Comparison of ENCODE assay signal across 8 cellular contexts in genomic region chr22:31348009-31348337, GRCh38. TPM values are rescaled to one million over a fixed set of nuclear protein-coding genes. Genes with fewer than 3 reads are reported as not detected.
DNase-seq lines count a peak whose midpoint lies in the region; ATAC-seq, FAIRE-seq and TF ChIP-seq lines count a peak whose summit lies in the region.
"Not testable (repeated sequence)": the region's sequence is repeated elsewhere in the genome, so short reads cannot be mapped to it uniquely, and the experiment has no call there.

No MANE protein-coding gene starts in this region.

- TF ChIP-seq EP300 in HepG2 (IDR thresholded peaks at IDR 0.05; ENCODE audit: low read depth in 2 of 2, low read length in 2 of 2); HepG2 (CRISPR knock-in tag; IDR thresholded peaks at IDR 0.05; ENCODE audit: borderline replicate concordance); ovary (IDR thresholded peaks at IDR 0.05): not testable (repeated sequence)

- H3K27ac Mint-ChIP-seq in CD14-positive monocyte = not testable (repeated sequence)
- H3K27ac Mint-ChIP-seq in WTC11 = peak overlapping the region; percentile 96

- H3K4me1 ChIP-seq in esophagus (ENCODE audit: control insufficient read depth in 2 of 2, insufficient read depth in 2 of 2, low read length in 1 of 2) (peaks cover 4 to 21% of the 10 kb centered on the region in 2 donors), HepG2 (ENCODE audit: insufficient read depth, low read length) (peaks cover 67% of the 10 kb centered on the region), ovary (ENCODE audit: insufficient read depth) (peaks cover 10% of the 10 kb centered on the region), thoracic aorta (ENCODE audit: control insufficient read depth in 1 of 2, low read depth in 2 of 2) (peaks cover 19 to 29% of the 10 kb centered on the region in 2 donors)

- H3K4me3 ChIP-seq in Jurkat, Clone E6-1 (ENCODE audit: low read length) = peak overlapping the region; percentile 86
- H3K4me3 ChIP-seq in astrocyte of the spinal cord (ENCODE audit: low read depth, low read length) = peak overlapping the region; percentile 59
- peak overlapping the region in 1 of 2 donors; percentile 72 for H3K4me3 ChIP-seq in esophagus (ENCODE audit: low read depth in 1 of 2, low read length in 2 of 2)
- peak overlapping the region; percentile 74 to 91 (median 85) for H3K4me3 ChIP-seq in HepG2 (replicated peaks in 1 of 3; ENCODE audit: insufficient read depth in 1 of 3, low read depth in 2 of 3, low read length in 3 of 3)
- peak overlapping the region; percentile 73 for H3K4me3 ChIP-seq in ovary
- peak overlapping the region; percentile 91 for H3K4me3 ChIP-seq in thoracic aorta

- intact Hi-C loops in CD14-positive monocyte (cut with micrococcal nuclease) = loop anchor here (5.0 to 10.0 kb wide), 3 partner anchors 49 to 287 kb away; partner anchors contain the start of gene DRG1 (in 1 of the 2)
- intact Hi-C loops in HepG2 (cut with micrococcal nuclease; ENCODE audit: unreplicated experiment) = not testable (repeated sequence)
- intact Hi-C loops in ovary (cut with DNase I) = loop anchor here in 3 of 4 donors (5.0 to 10.0 kb wide), 3 partner anchors 47 to 287 kb away; partner anchors contain the start of gene DRG1 (in 3 of the 3)

- not testable (repeated sequence) for TF ChIP-seq CTCF in CD14-positive monocyte (IDR thresholded peaks at IDR 0.05); WTC11 (IDR thresholded peaks at IDR 0.05); astrocyte of the spinal cord (IDR thresholded peaks at IDR 0.05; ENCODE audit: low read depth, low read length); HepG2 (CRISPR knock-in tag; IDR thresholded peaks at IDR 0.05); ovary (IDR thresholded peaks at IDR 0.05); thoracic aorta (IDR thresholded peaks at IDR 0.05)

- H3K27me3 Mint-ChIP-seq in CD14-positive monocyte (ENCODE audit: low read depth in 3 of 3); WTC11 (ENCODE audit: low read depth): not testable (repeated sequence)

- not testable (repeated sequence) for H3K9me3 Mint-ChIP-seq in CD14-positive monocyte, WTC11

- H3K79me2 ChIP-seq in HepG2 (ENCODE audit: insufficient read depth, low read length) = peaks cover 30% of the 10 kb centered on the region

- H3K27ac ChIP-seq in esophagus (ENCODE audit: low read depth in 2 of 2, low read length in 1 of 2) = peak overlapping the region; percentile 83 to 94
- peak overlapping the region; percentile 94 for H3K27ac ChIP-seq in HepG2 (ENCODE audit: extremely low read length, insufficient read depth, low read length)
- H3K27ac ChIP-seq in ovary = peak overlapping the region; percentile 65 to 72
- H3K27ac ChIP-seq in thoracic aorta = peak overlapping the region; percentile 78 to 85

- H3K4me3 Mint-ChIP-seq in CD14-positive monocyte (peak overlapping the region; percentile 84 to 89), WTC11 (peak overlapping the region; percentile 81)

- POLR2A ChIA-PET in WTC11 (lab: Charles Lee) = interaction anchor here (2.2 kb wide), 1 partner anchor 51 kb away, joined by 9 read pairs; the partner anchor contains the start of gene DRG1
- POLR2A ChIA-PET in HepG2 (lab: Yijun Ruan, JAX) = interaction anchor here (1.1 to 3.4 kb wide), 4 partner anchors 10 to 80 kb away, joined by 3 to 98 read pairs (median 12); partner anchors contain the start of gene DRG1

- in situ Hi-C loops in astrocyte of the spinal cord (cut with HindIII; ENCODE audit: low sequenced_read_pairs) = not testable (repeated sequence)
- in situ Hi-C loops in HepG2 (cut with HindIII; ENCODE audit: extremely low pct_ligation_motif_present, low pct_unique_long_range_greater_than_20kb) = loop anchor here (5.0 kb wide), 1 partner anchor 49 kb away; the partner anchor contains the start of gene DRG1

- not testable (repeated sequence) for DNase-seq in CD14-positive monocyte (ENCODE audit: low spot score); Jurkat, Clone E6-1 (ENCODE audit: low read depth, low spot score); WTC11 (ENCODE audit: low spot score); astrocyte of the spinal cord (ENCODE audit: low read depth, low spot score); HepG2 (ENCODE audit: low spot score); thoracic aorta (ENCODE audit: low spot score)
- DNase-seq in ovary = peak in 1 of 5 donors; percentile 23

- H3K9me3 ChIP-seq in esophagus (ENCODE audit: control insufficient read depth in 2 of 2, insufficient read depth in 1 of 2, low read depth in 1 of 2, low read length in 1 of 2); HepG2 (ENCODE audit: low read length); ovary; thoracic aorta: not testable (repeated sequence)

- not testable (repeated sequence) for BruUV-seq in HepG2 (replicated peaks; lab: Mats Ljungman, UMichigan)

- peaks cover 21% of the 10 kb centered on the region for H4K20me1 ChIP-seq in HepG2 (ENCODE audit: insufficient read depth, low read length)

- TF ChIP-seq RAD21 in HepG2 (CRISPR knock-in tag; IDR thresholded peaks at IDR 0.05) = not testable (repeated sequence)

- H3K4me1 Mint-ChIP-seq in CD14-positive monocyte = peaks cover 40% of the 10 kb centered on the region
- H3K4me1 Mint-ChIP-seq in WTC11 = peaks cover 32% of the 10 kb centered on the region

- H3K4me2 ChIP-seq in HepG2 (ENCODE audit: low read depth, low read length) = peak overlapping the region; percentile 87

- not testable (repeated sequence) for H3K27me3 ChIP-seq in esophagus (ENCODE audit: control insufficient read depth in 1 of 2, insufficient read depth in 2 of 2, low read length in 2 of 2); HepG2 (ENCODE audit: control insufficient read depth in 1 of 2, insufficient read depth in 2 of 2, low read length in 2 of 2); ovary; thoracic aorta (replicated peaks; ENCODE audit: insufficient read depth)

- not testable (repeated sequence) for FAIRE-seq in HepG2 (lab: Jason Lieb, UNC)

- H3K36me3 Mint-ChIP-seq in CD14-positive monocyte, WTC11: not testable (repeated sequence)

- not testable (repeated sequence) for ATAC-seq in WTC11; HepG2; thoracic aorta (ENCODE audit: insufficient number of reproducible peaks, low FRiP score, low read depth)

- 58 to 68% methylated on average over 16 of the region's 16 CpGs for WGBS in esophagus, 2 donors
- 93% methylated on average over 12 of the region's 16 CpGs for WGBS in HepG2 (ENCODE audit: low lambda C conversion rate)
- WGBS in ovary, 3 donors = 58 to 67% (median 62%) methylated on average over 16 of the region's 16 CpGs

- H2AFZ ChIP-seq in HepG2 (ENCODE audit: low read length) = not testable (repeated sequence)

- CTCF ChIA-PET in WTC11 (lab: Charles Lee); HepG2 (lab: Yijun Ruan, JAX; ENCODE audit: low intra/inter-chr PET ratio, low total read pairs): not testable (repeated sequence)

- H3K9ac ChIP-seq in HepG2 (ENCODE audit: insufficient read depth, low read depth, low read length) = peak overlapping the region; percentile 77

- TF ChIP-seq POLR2A in HepG2 (IDR thresholded peaks at IDR 0.05; ENCODE audit: insufficient read depth in 1 of 2, low read depth in 2 of 2, low read length in 2 of 2); ovary (IDR thresholded peaks at IDR 0.05): not testable (repeated sequence)

- H3K36me3 ChIP-seq in esophagus (ENCODE audit: control insufficient read depth in 2 of 2, insufficient read depth in 2 of 2, low read length in 1 of 2); HepG2 (replicated peaks in 1 of 2; ENCODE audit: control insufficient read depth in 1 of 2, insufficient read depth in 2 of 2, low read length in 2 of 2); ovary; thoracic aorta: not testable (repeated sequence)

RNA-seq across cellular contexts. Expression of gene PATZ1, which starts 1.8 kb away (rescaled TPM):
- polyA plus RNA-seq in CD14-positive monocyte (1 to 10 TPM; 1.8 to 2.0 TPM), esophagus (1 to 10 TPM; 5.2 to 6.0 TPM), HepG2 (2011; rRNA removed) (24.9 and 26.6 TPM in 2 replicates), ovary (10 to 100 TPM; 26.8 to 29.7 TPM)
- polyA plus RNA-seq in Jurkat, Clone E6-1 (2012; ENCODE audit: insufficient read depth, insufficient read length) = 26.3 TPM
- total RNA-seq in WTC11 (2021) (60.5 to 72.7 TPM (median 72.6 TPM) in 3 replicates), HepG2 (2016; rRNA removed; fragmentation: Illumina TruSeq; extraction: Trizol) (30.4 and 30.5 TPM in 2 replicates), ovary (10 to 100 TPM; 26.3 to 44.5 (median 39.3) TPM), thoracic aorta (10 to 100 TPM; 14.6 to 15.2 TPM)
- 6.2 and 6.9 TPM in 2 replicates for total RNA-seq in HepG2 (2016; cell fraction: cytosol; rRNA removed; fragmentation: Illumina TruSeq; extraction: Trizol; ENCODE audit: low read depth)
- total RNA-seq in HepG2 (2016; cell fraction: insoluble cytoplasmic fraction; rRNA removed; fragmentation: Illumina TruSeq; extraction: Trizol) = 28.0 and 31.0 TPM in 2 replicates
- 20.4 and 21.7 TPM in 2 replicates for total RNA-seq in HepG2 (2016; cell fraction: membrane; rRNA removed; fragmentation: Illumina TruSeq; extraction: Trizol)
- total RNA-seq in HepG2 (2016; cell fraction: nucleus; rRNA removed; fragmentation: Illumina TruSeq; extraction: Trizol) = 32.1 and 34.3 TPM in 2 replicates
- polyA plus RNA-seq in HepG2 (2011; cell fraction: cytosol; rRNA removed) = 16.9 and 18.6 TPM in 2 replicates
- 45.4 and 58.3 TPM in 2 replicates for polyA plus RNA-seq in HepG2 (2011; cell fraction: nucleus; rRNA removed)
- 25.7 and 29.3 TPM in 2 replicates for polyA plus RNA-seq in HepG2 (2012)
- 3.1 and 3.4 TPM in 2 replicates for polyA plus RNA-seq in HepG2 (2016; cell fraction: cytosol; fragmentation: Illumina TruSeq; extraction: Trizol; ENCODE audit: low read depth)
- polyA plus RNA-seq in HepG2 (2016; cell fraction: insoluble cytoplasmic fraction; fragmentation: Illumina TruSeq; extraction: Trizol; ENCODE audit: low read depth) = 32.9 and 37.5 TPM in 2 replicates
- 11.6 and 11.7 TPM in 2 replicates for polyA plus RNA-seq in HepG2 (2016; cell fraction: membrane; fragmentation: Illumina TruSeq; extraction: Trizol; ENCODE audit: low read depth)
- polyA plus RNA-seq in HepG2 (2016; cell fraction: nucleus; fragmentation: Illumina TruSeq; extraction: Trizol; ENCODE audit: insufficient read depth, low read depth) = 45.6 and 49.3 TPM in 2 replicates
- polyA minus RNA-seq in HepG2 (2011; rRNA and poly(A)+ RNA removed; ENCODE audit: low replicate concordance) = 47.7 and 108 TPM in 2 replicates
- polyA minus RNA-seq in HepG2 (2011; cell fraction: cytosol; rRNA and poly(A)+ RNA removed) = 27.9 and 30.8 TPM in 2 replicates
- 54.1 and 54.8 TPM in 2 replicates for polyA minus RNA-seq in HepG2 (2011; cell fraction: nucleus; rRNA and poly(A)+ RNA removed)

RNA-seq across cellular contexts. Expression of gene DRG1, which starts 51.4 kb away (rescaled TPM):
- polyA plus RNA-seq in CD14-positive monocyte = 10 to 100 TPM; 68.2 to 81.3 TPM
- 185 TPM for polyA plus RNA-seq in Jurkat, Clone E6-1 (2012; ENCODE audit: insufficient read depth, insufficient read length)
- total RNA-seq in WTC11 (2021) = 60.4 to 79.2 TPM (median 64.0 TPM) in 3 replicates
- polyA plus RNA-seq in esophagus = 10 to 100 TPM; 22.7 to 30.8 TPM
- 94.8 and 98.8 TPM in 2 replicates for total RNA-seq in HepG2 (2016; rRNA removed; fragmentation: Illumina TruSeq; extraction: Trizol)
- total RNA-seq in HepG2 (2016; cell fraction: cytosol; rRNA removed; fragmentation: Illumina TruSeq; extraction: Trizol; ENCODE audit: low read depth) = 58.6 and 75.0 TPM in 2 replicates
- 87.5 and 109 TPM in 2 replicates for total RNA-seq in HepG2 (2016; cell fraction: insoluble cytoplasmic fraction; rRNA removed; fragmentation: Illumina TruSeq; extraction: Trizol)
- total RNA-seq in HepG2 (2016; cell fraction: membrane; rRNA removed; fragmentation: Illumina TruSeq; extraction: Trizol) = 55.1 and 58.3 TPM in 2 replicates
- 52.6 and 55.8 TPM in 2 replicates for total RNA-seq in HepG2 (2016; cell fraction: nucleus; rRNA removed; fragmentation: Illumina TruSeq; extraction: Trizol)
- polyA plus RNA-seq in HepG2 (2011; rRNA removed) = 39.1 and 59.0 TPM in 2 replicates
- 41.9 and 50.0 TPM in 2 replicates for polyA plus RNA-seq in HepG2 (2011; cell fraction: cytosol; rRNA removed)
- polyA plus RNA-seq in HepG2 (2011; cell fraction: nucleus; rRNA removed) = 16.2 and 19.6 TPM in 2 replicates
- 50.6 and 61.7 TPM in 2 replicates for polyA plus RNA-seq in HepG2 (2012)
- polyA plus RNA-seq in HepG2 (2016; cell fraction: cytosol; fragmentation: Illumina TruSeq; extraction: Trizol; ENCODE audit: low read depth) = 44.0 and 51.8 TPM in 2 replicates
- polyA plus RNA-seq in HepG2 (2016; cell fraction: insoluble cytoplasmic fraction; fragmentation: Illumina TruSeq; extraction: Trizol; ENCODE audit: low read depth) = 98.2 and 115 TPM in 2 replicates
- polyA plus RNA-seq in HepG2 (2016; cell fraction: membrane; fragmentation: Illumina TruSeq; extraction: Trizol; ENCODE audit: low read depth) = 42.6 and 42.8 TPM in 2 replicates
- 76.3 and 79.7 TPM in 2 replicates for polyA plus RNA-seq in HepG2 (2016; cell fraction: nucleus; fragmentation: Illumina TruSeq; extraction: Trizol; ENCODE audit: insufficient read depth, low read depth)
- polyA minus RNA-seq in HepG2 (2011; rRNA and poly(A)+ RNA removed; ENCODE audit: low replicate concordance) = 28.2 and 51.0 TPM in 2 replicates
- 38.0 and 41.7 TPM in 2 replicates for polyA minus RNA-seq in HepG2 (2011; cell fraction: cytosol; rRNA and poly(A)+ RNA removed)
- polyA minus RNA-seq in HepG2 (2011; cell fraction: nucleus; rRNA and poly(A)+ RNA removed) = 37.7 and 41.8 TPM in 2 replicates
- 10 to 100 TPM; 46.8 to 71.8 (median 54.4) TPM for total RNA-seq in ovary
- polyA plus RNA-seq in ovary = 10 to 100 TPM; 49.3 to 87.1 TPM
- 10 to 100 TPM; 37.5 to 38.8 TPM for total RNA-seq in thoracic aorta

RNA-seq across cellular contexts. Expression of gene PIK3IP1, which starts 55.7 kb away (rescaled TPM):
- polyA plus RNA-seq in CD14-positive monocyte (10 to 100 TPM; 21.8 to 21.9 TPM), esophagus (10 to 100 TPM; 11.5 to 15.5 TPM), HepG2 (2011; rRNA removed) (2.5 and 5.3 TPM in 2 replicates), ovary (10 to 100 TPM; 26.5 to 48.9 TPM)
- polyA plus RNA-seq in Jurkat, Clone E6-1 (2012; ENCODE audit: insufficient read depth, insufficient read length) = 2.4 TPM
- total RNA-seq in WTC11 (2021) (1.6 to 2.1 TPM (median 2.0 TPM) in 3 replicates), HepG2 (2016; rRNA removed; fragmentation: Illumina TruSeq; extraction: Trizol) (0.44 and 1.3 TPM in 2 replicates), ovary (10 to 100 TPM; 10.8 to 34.2 (median 18.7) TPM), thoracic aorta (10 to 100 TPM; 56.3 to 57.9 TPM)
- total RNA-seq in HepG2 (2016; cell fraction: cytosol; rRNA removed; fragmentation: Illumina TruSeq; extraction: Trizol; ENCODE audit: low read depth) = 0.26 and 0.30 TPM in 2 replicates
- 0.49 and 1.3 TPM in 2 replicates for total RNA-seq in HepG2 (2016; cell fraction: insoluble cytoplasmic fraction; rRNA removed; fragmentation: Illumina TruSeq; extraction: Trizol)
- 0.34 and 0.41 TPM in 2 replicates for total RNA-seq in HepG2 (2016; cell fraction: membrane; rRNA removed; fragmentation: Illumina TruSeq; extraction: Trizol)
- total RNA-seq in HepG2 (2016; cell fraction: nucleus; rRNA removed; fragmentation: Illumina TruSeq; extraction: Trizol) = 1.5 and 2.0 TPM in 2 replicates
- 2.4 and 5.0 TPM in 2 replicates for polyA plus RNA-seq in HepG2 (2011; cell fraction: cytosol; rRNA removed)
- 2.3 and 4.8 TPM in 2 replicates for polyA plus RNA-seq in HepG2 (2011; cell fraction: nucleus; rRNA removed)
- polyA plus RNA-seq in HepG2 (2012) = 4.8 and 7.6 TPM in 2 replicates
- polyA plus RNA-seq in HepG2 (2016; cell fraction: cytosol; fragmentation: Illumina TruSeq; extraction: Trizol; ENCODE audit: low read depth) = 0.06 and 0.11 TPM in 2 replicates
- polyA plus RNA-seq in HepG2 (2016; cell fraction: insoluble cytoplasmic fraction; fragmentation: Illumina TruSeq; extraction: Trizol; ENCODE audit: low read depth) = 0.21 and 0.38 TPM in 2 replicates
- 0.10 and 0.14 TPM in 2 replicates for polyA plus RNA-seq in HepG2 (2016; cell fraction: membrane; fragmentation: Illumina TruSeq; extraction: Trizol; ENCODE audit: low read depth)
- 1.7 and 2.4 TPM in 2 replicates for polyA plus RNA-seq in HepG2 (2016; cell fraction: nucleus; fragmentation: Illumina TruSeq; extraction: Trizol; ENCODE audit: insufficient read depth, low read depth)
- 2.1 and 3.8 TPM in 2 replicates for polyA minus RNA-seq in HepG2 (2011; rRNA and poly(A)+ RNA removed; ENCODE audit: low replicate concordance)
- 2.0 and 4.0 TPM in 2 replicates for polyA minus RNA-seq in HepG2 (2011; cell fraction: cytosol; rRNA and poly(A)+ RNA removed)
- 2.1 and 4.0 TPM in 2 replicates for polyA minus RNA-seq in HepG2 (2011; cell fraction: nucleus; rRNA and poly(A)+ RNA removed)
